8 cellular contexts compared by ENCODE assay signal in the genomic region with DNA sequence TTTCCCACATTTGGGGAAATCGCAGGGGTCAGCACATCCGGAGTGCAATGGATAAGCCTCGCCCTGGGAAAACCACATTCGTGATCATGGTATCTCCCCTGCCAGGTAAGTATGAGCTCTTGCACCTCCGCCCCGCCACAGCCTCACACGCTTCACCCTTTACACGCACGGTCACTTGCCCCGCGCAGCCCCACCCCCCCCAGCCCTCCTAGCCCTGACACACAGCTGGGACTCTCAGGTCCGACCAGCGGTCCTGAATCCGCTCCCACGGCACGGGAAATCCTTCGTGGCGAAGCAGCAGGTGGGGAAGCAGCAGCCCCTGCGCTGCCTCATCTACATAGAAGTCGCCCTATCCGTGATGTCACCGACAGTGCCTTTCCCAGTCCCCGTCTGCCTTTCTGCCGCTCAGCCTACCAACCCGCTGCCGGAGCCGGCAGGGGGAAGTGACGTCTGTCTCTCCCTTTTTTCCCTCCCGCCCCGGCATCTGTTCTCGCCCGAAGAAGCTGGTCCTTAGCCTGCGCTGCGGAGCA. TPM values are rescaled to one million over a fixed set of nuclear protein-coding genes. Genes with fewer than 3 reads are reported as not detected.
DNase-seq lines count a peak whose midpoint lies in the region; ATAC-seq, FAIRE-seq and TF ChIP-seq lines count a peak whose summit lies in the region.
"Not testable (repeated sequence)": the region's sequence is repeated elsewhere in the genome, so short reads cannot be mapped to it uniquely, and the experiment has no call there.

No MANE protein-coding gene starts in this region.

- H3K36me3 ChIP-seq in kidney (ENCODE audit: control insufficient read depth in 1 of 2, insufficient read depth in 2 of 2, low read length in 2 of 2) = not testable (repeated sequence)

- peak overlapping the region; percentile 68 for H3K4me3 Mint-ChIP-seq in activated CD8-positive, alpha-beta T cell treated with anti-CD3 and anti-CD28 coated beads for 36 hours

- H3K4me2 ChIP-seq in A549 = peak overlapping the region; percentile 31; the same call in 2 of the 3 replicates

- H3K9ac ChIP-seq in kidney (ENCODE audit: low read length in 2 of 2) = not testable (repeated sequence)

- not testable (repeated sequence) for H3K4me3 ChIP-seq in A549; kidney (ENCODE audit: low read length in 2 of 2)

- WGBS in A549 (ENCODE audit: missing lambda C conversion rate) = 0% methylated on average over 1 of the region's 34 CpGs

- not testable (repeated sequence) for TF ChIP-seq CTCF in A549 (IDR thresholded peaks at IDR 0.05); activated CD8-positive, alpha-beta T cell treated with anti-CD3 and anti-CD28 coated beads for 36 hours (IDR thresholded peaks at IDR 0.05); kidney (IDR thresholded peaks at IDR 0.05; ENCODE audit: borderline replicate concordance, extremely low read depth, insufficient read depth)

- not testable (repeated sequence) for TF ChIP-seq EP300 in A549 (IDR thresholded peaks at IDR 0.05)

- peak overlapping the region; percentile 100 for H3K27ac Mint-ChIP-seq in activated CD8-positive, alpha-beta T cell treated with anti-CD3 and anti-CD28 coated beads for 36 hours

- H3K4me1 Mint-ChIP-seq in activated CD8-positive, alpha-beta T cell treated with anti-CD3 and anti-CD28 coated beads for 36 hours (ENCODE audit: low read depth) = not testable (repeated sequence)

- POLR2A ChIA-PET in A549 (lab: Yijun Ruan, JAX) = interaction anchor here (0.6 to 1.3 kb wide), 3 partner anchors 9 to 149 kb away, joined by 3 to 12 read pairs (median 4); no protein-coding TSS in a partner anchor
- POLR2A ChIA-PET in activated CD8-positive, alpha-beta T cell treated with anti-CD3 and anti-CD28 coated beads for 36 hours (lab: Charles Lee) = interaction anchor here (0.9 to 1.1 kb wide), 2 partner anchors 9 to 720 kb away, joined by 3 to 12 read pairs; no protein-coding TSS in a partner anchor

- CTCF ChIA-PET in A549 (lab: Yijun Ruan, JAX); activated CD8-positive, alpha-beta T cell treated with anti-CD3 and anti-CD28 coated beads for 36 hours (lab: Charles Lee): not testable (repeated sequence)

- ATAC-seq in A549 (peak; percentile 84 to 95), GM18909 (IDR thresholded peaks at IDR 0.05; ENCODE audit: poor library complexity, unreplicated experiment) (peak; percentile 60), HG03103 (IDR thresholded peaks at IDR 0.05; ENCODE audit: low read depth, unreplicated experiment) (peak; percentile 55)
- peak; percentile 72 for ATAC-seq in activated CD8-positive, alpha-beta T cell treated with anti-CD3 and anti-CD28 coated beads for 36 hours

- H3K27me3 Mint-ChIP-seq in activated CD8-positive, alpha-beta T cell treated with anti-CD3 and anti-CD28 coated beads for 36 hours = not testable (repeated sequence)

- H3K27ac ChIP-seq in A549 = peak overlapping the region; percentile 83 to 93
- peak overlapping the region; percentile 47 for H3K27ac ChIP-seq in cingulate gyrus (ENCODE audit: low read depth, low read length)
- not testable (repeated sequence) for H3K27ac ChIP-seq in kidney (ENCODE audit: low read depth in 2 of 2, low read length in 2 of 2)

- H3K4me1 ChIP-seq in A549; kidney (ENCODE audit: control insufficient read depth in 1 of 2, insufficient read depth in 1 of 2, low read depth in 1 of 2, low read length in 2 of 2): not testable (repeated sequence)

- TF ChIP-seq POLR2A in A549 (IDR thresholded peaks at IDR 0.05; ENCODE audit: low read length) = peak; percentile 57

- not testable (repeated sequence) for H3K9me3 ChIP-seq in A549; kidney (ENCODE audit: control insufficient read depth in 1 of 2, low read length in 2 of 2)

- not testable (repeated sequence) for TF ChIP-seq RAD21 in A549 (conservative IDR thresholded peaks at IDR 0.05 in 1 of 2, IDR thresholded peaks at IDR 0.05 in 1 of 2)

- intact Hi-C loops in activated CD8-positive, alpha-beta T cell treated with anti-CD3 and anti-CD28 coated beads for 36 hours (cut with micrococcal nuclease); kidney (cut with DNase I): not testable (repeated sequence)

- not testable (repeated sequence) for H3K9me3 Mint-ChIP-seq in activated CD8-positive, alpha-beta T cell treated with anti-CD3 and anti-CD28 coated beads for 36 hours

- not testable (repeated sequence) for H3K36me3 Mint-ChIP-seq in activated CD8-positive, alpha-beta T cell treated with anti-CD3 and anti-CD28 coated beads for 36 hours (ENCODE audit: low read depth)

- peak in 1 of 2 experiments; percentile 73 for DNase-seq in A549 (ENCODE audit: low read depth in 1 of 2, low spot score in 1 of 2)
- peak; percentile 53 for DNase-seq in NK-92 treated with Interleukin-12 subunit alpha and Interleukin-12 subunit beta, amount 100 ng/mL, for 24 hours (lab: John Stamatoyannopoulos, UW)
- peak; percentile 76 for DNase-seq in activated CD8-positive, alpha-beta T cell treated with anti-CD3 and anti-CD28 coated beads for 36 hours
- DNase-seq in kidney = peak; percentile 79
- DNase-seq in stimulated activated CD4-positive, alpha-beta T cell treated with anti-CD3 and anti-CD28 coated beads, Interleukin-12 subunit alpha, Interleukin-12 subunit beta, amount 100 ng/mL, for 4 hours = peak; percentile 69

- FAIRE-seq in A549 (lab: Jason Lieb, UNC); kidney (lab: Jason Lieb, UNC): not testable (repeated sequence)

TF ChIP-seq in A549, 52 proteins besides CTCF, POLR2A, EP300 and RAD21:
- TF ChIP-seq JUN (IDR thresholded peaks at IDR 0.05) (peak; percentile 80 to 97), BCL3 (IDR thresholded peaks at IDR 0.05) (peak; percentile 33; the same call in 1 of the 3 replicates)

RNA-seq across cellular contexts. Expression of gene PPIAL4F, which starts 31.9 kb away (rescaled TPM):
- not detected in 2 replicates for polyA plus RNA-seq in A549 (2011; rRNA removed)
- polyA plus RNA-seq in A549 (2012; cell fraction: cytosol; rRNA removed) = not detected in 2 replicates
- polyA plus RNA-seq in A549 (2012; cell fraction: nucleus; rRNA removed) = not detected in 2 replicates
- not detected in 3 replicates for polyA plus RNA-seq in A549 (2017; fragmentation: RNase III; extraction: RNeasy Plus Mini Kit Qiagen cat#74134 plus additional on column Dnase treatment)
- polyA minus RNA-seq in A549 (2011; rRNA and poly(A)+ RNA removed) = not detected in 2 replicates
- total RNA-seq in activated CD8-positive, alpha-beta T cell treated with anti-CD3 and anti-CD28 coated beads for 36 hours = not detected
- not detected for total RNA-seq in kidney
- polyA plus RNA-seq in kidney (ENCODE audit: insufficient read depth, low read depth, low replicate concordance) = not detected
